Comparison of ENCODE assay signal across 9 cellular contexts in the genomic region with DNA sequence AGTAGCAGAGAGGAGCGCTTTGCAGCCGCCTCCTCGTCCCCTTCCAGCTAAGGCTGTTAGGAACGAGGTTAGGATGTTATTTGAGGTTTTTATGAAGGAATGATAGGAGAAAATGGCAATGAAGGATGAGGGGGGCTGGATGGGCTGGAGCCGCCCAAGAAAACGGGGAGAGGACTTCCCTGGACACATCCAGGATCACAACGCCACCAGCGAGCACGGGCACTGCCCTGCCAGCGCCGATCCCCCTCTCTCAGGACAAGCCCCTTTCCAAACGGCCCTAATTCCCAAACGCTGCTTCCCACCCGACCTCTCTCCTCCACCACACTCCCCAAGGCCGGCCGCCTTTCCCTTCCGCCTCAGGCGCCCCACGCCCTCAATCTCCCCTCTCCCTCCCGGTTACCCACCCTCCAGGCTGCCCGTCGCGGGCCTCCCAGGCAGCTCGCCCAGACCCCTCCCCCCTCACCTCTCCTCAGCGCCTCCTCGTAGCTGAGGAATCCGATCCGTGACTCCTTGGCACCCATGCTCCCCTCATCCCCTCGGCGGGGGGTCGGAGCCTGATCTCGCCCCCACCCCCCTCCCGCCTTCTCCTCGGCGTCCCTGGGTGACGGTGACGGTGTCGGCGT. TPM values are rescaled to one million over a fixed set of nuclear protein-coding genes. Genes with fewer than 3 reads are reported as not detected.
DNase-seq lines count a peak whose midpoint lies in the region; ATAC-seq and TF ChIP-seq lines count a peak whose summit lies in the region.
"Had no signal": no experiment of that assay in that cellular context is flagged by ENCODE, and none has a peak within 500 bp of the region (broad histone marks: within the 10 kb centered on the region; RNA-seq: fewer than 3 reads in every experiment).

No MANE protein-coding gene starts in this region.

- H3K27me3 Mint-ChIP-seq in activated CD4-positive, alpha-beta T cell treated with anti-CD3 and anti-CD28 coated beads for 36 hours: no peaks in the 10 kb centered on the region
- no peaks in the 10 kb centered on the region for H3K27me3 Mint-ChIP-seq in naive thymus-derived CD8-positive, alpha-beta T cell

- CTCF ChIA-PET in activated CD4-positive, alpha-beta T cell treated with anti-CD3 and anti-CD28 coated beads for 36 hours (lab: Charles Lee): interaction anchor here (0.6 to 1.6 kb wide), 7 partner anchors 10 to 1682 kb away, joined by 3 to 4 read pairs (median 3); no protein-coding TSS in a partner anchor

- peak overlapping the region; percentile 91 to 96 (median 92) for H3K4me3 ChIP-seq in Peyer's patch

- peaks cover 45% of the 10 kb centered on the region for H3K4me1 Mint-ChIP-seq in activated CD4-positive, alpha-beta T cell treated with anti-CD3 and anti-CD28 coated beads for 36 hours
- H3K4me1 Mint-ChIP-seq in naive thymus-derived CD8-positive, alpha-beta T cell: peaks cover 24 to 73% (median 46%) of the 10 kb centered on the region in 4 donors

- H3K36me3 Mint-ChIP-seq in activated CD4-positive, alpha-beta T cell treated with anti-CD3 and anti-CD28 coated beads for 36 hours (ENCODE audit: low read depth): no peaks in the 10 kb centered on the region
- no peaks in the 10 kb centered on the region for H3K36me3 Mint-ChIP-seq in naive thymus-derived CD8-positive, alpha-beta T cell

- H3K9me3 Mint-ChIP-seq in activated CD4-positive, alpha-beta T cell treated with anti-CD3 and anti-CD28 coated beads for 36 hours (ENCODE audit: low read depth): no peaks in the 10 kb centered on the region
- no peaks in the 10 kb centered on the region for H3K9me3 Mint-ChIP-seq in naive thymus-derived CD8-positive, alpha-beta T cell

- intact Hi-C loops in activated CD4-positive, alpha-beta T cell treated with anti-CD3 and anti-CD28 coated beads for 36 hours (cut with DNase I, micrococcal nuclease): loop anchor here (1.0 to 10.0 kb wide), 19 partner anchors 30 to 1874 kb away; a partner anchor contains a TSS

- H3K27me3 ChIP-seq in Peyer's patch: no peaks in the 10 kb centered on the region

- peaks cover 0 to 20% (median 0%) of the 10 kb centered on the region in 4 donors for H3K4me1 ChIP-seq in Peyer's patch

- no peaks in the 10 kb centered on the region for H3K36me3 ChIP-seq in Peyer's patch

- H3K27ac Mint-ChIP-seq in activated CD4-positive, alpha-beta T cell treated with anti-CD3 and anti-CD28 coated beads for 36 hours: peak overlapping the region; percentile 79
- peak overlapping the region; percentile 93 to 99 (median 98) for H3K27ac Mint-ChIP-seq in naive thymus-derived CD8-positive, alpha-beta T cell

- H3K9me3 ChIP-seq in Peyer's patch: no peaks in the 10 kb centered on the region

- DNase-seq in activated CD4-positive, alpha-beta T cell treated with anti-CD3 and anti-CD28 coated beads for 36 hours: no peak
- no peak for DNase-seq in activated CD4-positive, alpha-beta T cell treated with anti-CD3 and anti-CD28 coated beads, Interleukin-2, amount 50 U/mL, for 1 hour
- DNase-seq in Peyer's patch (no peak), epidermal melanocyte (ENCODE audit: insufficient read length, low spot score) (peak; percentile 34), cerebellar nuclear complex (lab: John Stamatoyannopoulos, UW) (no peak), DMS153 treated with DMSO at 0.1 percent for 48 hours (lab: John Stamatoyannopoulos, UW; ENCODE audit: unreplicated experiment) (no peak)
- DNase-seq in naive thymus-derived CD8-positive, alpha-beta T cell: no peak

- peak overlapping the region; percentile 77 for H3K4me3 Mint-ChIP-seq in activated CD4-positive, alpha-beta T cell treated with anti-CD3 and anti-CD28 coated beads for 36 hours
- H3K4me3 Mint-ChIP-seq in naive thymus-derived CD8-positive, alpha-beta T cell: peak overlapping the region; percentile 92 to 97 (median 97)

- TF ChIP-seq CTCF in Peyer's patch (IDR thresholded peaks at IDR 0.05): no peak

- TF ChIP-seq POLR2A in Peyer's patch (IDR thresholded peaks at IDR 0.05): no peak

- ATAC-seq in activated CD4-positive, alpha-beta T cell treated with anti-CD3 and anti-CD28 coated beads for 36 hours: peak; percentile 41
- peak; percentile 14 for ATAC-seq in HG02884 (IDR thresholded peaks at IDR 0.05; ENCODE audit: unreplicated experiment)
- ATAC-seq in naive thymus-derived CD8-positive, alpha-beta T cell: peak; percentile 45 to 49

- POLR2A ChIA-PET in activated CD4-positive, alpha-beta T cell treated with anti-CD3 and anti-CD28 coated beads for 36 hours (lab: Charles Lee): interaction anchor here (1.0 to 1.1 kb wide), 3 partner anchors 30 to 286 kb away, joined by 3 to 5 read pairs (median 5); a partner anchor contains a TSS
- POLR2A ChIA-PET in naive thymus-derived CD8-positive, alpha-beta T cell (lab: Charles Lee): interaction anchor here (0.9 to 1.4 kb wide), 5 partner anchors 8 to 1285 kb away, joined by 3 to 9 read pairs (median 5); a partner anchor contains a TSS

- H3K27ac ChIP-seq in Peyer's patch: peak overlapping the region; percentile 87 to 95 (median 90)

RNA-seq across cellular contexts. Expression of a gene that starts 0.4 kb away (rescaled TPM):
- 10 to 100 TPM; 32.3 to 33.1 TPM for total RNA-seq in activated CD4-positive, alpha-beta T cell treated with anti-CD3 and anti-CD28 coated beads for 36 hours
- 10 to 100 TPM; 31.5 to 52.8 (median 48.6) TPM for total RNA-seq in Peyer's patch
- total RNA-seq in naive thymus-derived CD8-positive, alpha-beta T cell: 10 to 100 TPM; 35.9 to 36.6 TPM
- 1 to 10 TPM; 3.9 to 5.6 (median 5.4) TPM for polyA plus RNA-seq in naive thymus-derived CD8-positive, alpha-beta T cell

RNA-seq across cellular contexts. Expression of a gene that starts 30.8 kb away (rescaled TPM):
- total RNA-seq in activated CD4-positive, alpha-beta T cell treated with anti-CD3 and anti-CD28 coated beads for 36 hours: under 1 TPM; 0.32 to 0.58 TPM
- total RNA-seq in Peyer's patch: not detected
- not detected for total RNA-seq in naive thymus-derived CD8-positive, alpha-beta T cell
- not detected for polyA plus RNA-seq in naive thymus-derived CD8-positive, alpha-beta T cell
- total RNA-seq: glomerular endothelial cell had no signal
